ENCODE assay signal across 10 cellular contexts in the genomic region with DNA sequence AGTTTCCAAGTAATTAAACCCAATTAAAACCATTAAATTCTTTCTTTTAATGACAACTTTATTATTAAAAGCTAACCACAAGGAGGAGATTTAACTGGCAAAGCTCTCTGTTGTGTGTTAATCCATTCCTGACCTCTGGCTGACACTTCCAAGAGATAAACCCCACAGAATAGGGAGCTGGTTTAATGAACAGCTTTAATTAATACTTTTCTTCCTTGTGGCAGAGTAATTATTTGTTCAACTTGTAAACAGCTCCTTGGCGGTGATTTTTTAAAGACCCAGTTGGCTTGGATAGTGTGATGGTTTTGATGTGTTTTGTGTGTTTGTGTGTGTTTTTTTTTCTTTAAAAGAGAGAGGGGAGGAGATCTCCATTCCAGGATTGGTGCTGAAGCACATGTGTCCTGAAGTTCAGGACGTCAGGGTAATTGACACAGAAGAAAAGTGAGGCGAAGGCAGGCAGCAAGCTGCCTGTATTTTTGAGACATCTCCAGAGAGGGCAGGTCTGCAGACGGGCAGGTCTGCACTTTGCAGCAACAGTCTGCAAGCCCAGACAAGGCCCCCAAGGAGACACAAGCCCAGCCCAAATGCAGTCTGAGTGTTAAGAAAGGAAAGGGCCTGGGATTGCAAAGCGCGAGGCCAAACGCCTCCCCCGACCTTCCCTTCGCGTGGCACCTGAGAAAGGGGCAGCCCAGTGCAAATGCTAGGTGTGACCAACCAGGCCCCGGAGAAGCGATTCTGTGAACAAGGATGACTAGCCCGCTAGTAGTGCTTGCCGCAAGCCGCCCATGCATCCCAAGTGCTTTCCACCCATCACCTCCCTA.
DNase-seq lines count a peak whose midpoint lies in the region; ATAC-seq and TF ChIP-seq lines count a peak whose summit lies in the region.
"Had no signal": no experiment of that assay in that cellular context is flagged by ENCODE, and none has a peak within 500 bp of the region (broad histone marks: within the 10 kb centered on the region; RNA-seq: fewer than 3 reads in every experiment).

No MANE protein-coding gene starts in this region.

- H3K4me1 Mint-ChIP-seq in mesothelial cell of epicardium = peaks cover 34% of the 10 kb centered on the region
- H3K4me1 Mint-ChIP-seq: activated CD4-positive, alpha-beta memory T cell treated with anti-CD3 and anti-CD28 coated beads, Interleukin-2, amount 10 ng/mL, durations not matched to agents 7 days and 5 days had no signal

- no peaks in the 10 kb centered on the region for H3K27me3 Mint-ChIP-seq in mesothelial cell of epicardium (ENCODE audit: low read depth)

- no peaks in the 10 kb centered on the region for H3K36me3 Mint-ChIP-seq in mesothelial cell of epicardium

- no peaks in the 10 kb centered on the region for H3K27me3 ChIP-seq in ectodermal cell (ENCODE audit: control insufficient read depth, insufficient read depth, low read length, poor library complexity, severe bottlenecking)

- H3K9me3 ChIP-seq in ectodermal cell (ENCODE audit: control insufficient read depth, low read length) = no peaks in the 10 kb centered on the region

- H3K4me3 ChIP-seq in ectodermal cell (ENCODE audit: insufficient read depth, low read depth, low read length) = no peak overlapping the region

- DNase-seq in A172 (ENCODE audit: low spot score) (peak; percentile 27), NCI-H1105 (lab: John Stamatoyannopoulos, UW) (peak; percentile 54), mesothelial cell of epicardium (ENCODE audit: low spot score in 2 of 2, unreplicated experiment in 2 of 2) (no peak), H4 (ENCODE audit: low spot score) (no peak), NOMO-1 treated with DMSO at 0.1 percent for 48 hours (lab: John Stamatoyannopoulos, UW; ENCODE audit: unreplicated experiment) (no peak)
- DNase-seq: activated CD4-positive, alpha-beta memory T cell treated with anti-CD3 and anti-CD28 coated beads, Interleukin-2, amount 10 ng/mL, durations not matched to agents 7 days and 5 days; NCI-H446 had no signal

- WGBS in ectodermal cell, 2 experiments = 69 to 72% methylated on average over 15 of the region's 15 CpGs

- H3K4me1 ChIP-seq in ectodermal cell (ENCODE audit: control insufficient read depth, insufficient read depth, low read length) = peaks cover 28% of the 10 kb centered on the region

- H3K9me3 Mint-ChIP-seq in mesothelial cell of epicardium = no peaks in the 10 kb centered on the region
- H3K9me3 Mint-ChIP-seq: activated CD4-positive, alpha-beta memory T cell treated with anti-CD3 and anti-CD28 coated beads, Interleukin-2, amount 10 ng/mL, durations not matched to agents 7 days and 5 days had no signal

- no peak overlapping the region for H3K4me3 Mint-ChIP-seq in mesothelial cell of epicardium
- H3K4me3 Mint-ChIP-seq: activated CD4-positive, alpha-beta memory T cell treated with anti-CD3 and anti-CD28 coated beads, Interleukin-2, amount 10 ng/mL, durations not matched to agents 7 days and 5 days had no signal

- H3K27ac Mint-ChIP-seq in mesothelial cell of epicardium = peak overlapping the region; percentile 74
- H3K27ac Mint-ChIP-seq: activated CD4-positive, alpha-beta memory T cell treated with anti-CD3 and anti-CD28 coated beads, Interleukin-2, amount 10 ng/mL, durations not matched to agents 7 days and 5 days had no signal

- TF ChIP-seq CTCF in mesothelial cell of epicardium (IDR thresholded peaks at IDR 0.05; ENCODE audit: unreplicated experiment) = no peak

- peak overlapping the region; percentile 72 for H3K27ac ChIP-seq in ectodermal cell (ENCODE audit: insufficient read depth, low read depth, low read length, poor library complexity, severe bottlenecking)

- no peak for ATAC-seq in GM18519 (IDR thresholded peaks at IDR 0.05; ENCODE audit: low FRiP score, unreplicated experiment)
- no peak for ATAC-seq in HG03521 (IDR thresholded peaks at IDR 0.05; ENCODE audit: unreplicated experiment)

- no peaks in the 10 kb centered on the region for H3K36me3 ChIP-seq in ectodermal cell (ENCODE audit: control insufficient read depth, insufficient read depth, low read length)

Comparison
In these comparisons a context has a peak if more than half of its experiments do, and no peak if none do; other contexts are left out.
1. DNase-seq: peak in A172 (single experiment) and NCI-H1105 (single experiment); none in mesothelial cell of epicardium (0 of 2), H4 (single experiment) and NOMO-1 treated with DMSO at 0.1 percent for 48 hours (single experiment).